8 cellular contexts compared by ENCODE assay signal in genomic region chr16:88569985-88570690, GRCh38. TPM values are rescaled to one million over a fixed set of nuclear protein-coding genes. Genes with fewer than 3 reads are reported as not detected.
DNase-seq lines count a peak whose midpoint lies in the region; TF ChIP-seq lines count a peak whose summit lies in the region.

TSS of gene ZC3H18 (plus strand) at chr16:88570403. CDS start at chr16:88577124, 6,721 bp downstream.

- H3K27me3 ChIP-seq in SJSA1 (replicated peaks) = no peaks in the 10 kb centered on the region
- no peaks in the 10 kb centered on the region for H3K27me3 ChIP-seq in neuron (ENCODE audit: insufficient read depth, low read length)

- H2AFZ ChIP-seq in neuron (ENCODE audit: low read depth, low read length) = peak within 1 kb of the TSS; percentile 83

- peak; percentile 88 for DNase-seq in MV-4-11 (lab: John Stamatoyannopoulos, UW)
- peak; percentile 94 to 95 for DNase-seq in SJSA1 (ENCODE audit: low read depth in 1 of 2, low spot score in 2 of 2)
- DNase-seq in activated naive CD4-positive, alpha-beta T cell (lab: John Stamatoyannopoulos, UW) = peak; percentile 94 to 98 (median 97)
- peak; percentile 88 for DNase-seq in foreskin melanocyte
- DNase-seq in stromal cell of bone marrow (ENCODE audit: low read depth) = peak; percentile 92

- POLR2A ChIA-PET in HEK293 (lab: Yijun Ruan, JAX) = interaction anchor here (0.6 to 1.4 kb wide), 18 partner anchors 9 to 619 kb away, joined by 3 to 9 read pairs (median 4); partner anchors contain the start of genes BANP and MVD

- H3K36me3 ChIP-seq in ES-I3 (ENCODE audit: insufficient read depth, low read length) (no peaks in the 10 kb centered on the region), HEK293 (ENCODE audit: control insufficient read depth in 2 of 2, insufficient read depth in 1 of 2, low read length in 2 of 2) (peaks cover 12 to 30% of the 10 kb centered on the region in 2 experiments; a peak in 2 of 3 replicates), SJSA1 (peaks cover 28% of the 10 kb centered on the region), neuron (ENCODE audit: insufficient read depth, low read length) (peaks cover 25% of the 10 kb centered on the region)

- H3K4me3 ChIP-seq in HEK293 (ENCODE audit: low read depth, low read length) (peak within 1 kb of the TSS; percentile 97), SJSA1 (peak within 1 kb of the TSS; percentile 81), neuron (ENCODE audit: low read length) (peak within 1 kb of the TSS; percentile 95)

- no peak for TF ChIP-seq CTCF in HEK293 (tag by site-specific recombination; IDR thresholded peaks at IDR 0.05)

- H3K27ac ChIP-seq in HEK293 (ENCODE audit: extremely low read depth, low read depth, low read length) (peak within 1 kb of the TSS; percentile 59), SJSA1 (peak within 1 kb of the TSS; percentile 46; the same call in 1 of the 2 replicates)

- CTCF ChIA-PET in HEK293 (lab: Yijun Ruan, JAX) = interaction anchor here (0.6 to 1.2 kb wide), 5 partner anchors 9 to 128 kb away, joined by 3 to 5 read pairs (median 3); no protein-coding TSS in a partner anchor

- H3K9me3 ChIP-seq in ES-I3 (ENCODE audit: control insufficient read depth, insufficient read depth, low read length) = no peaks in the 10 kb centered on the region
- H3K9me3 ChIP-seq in HEK293 (ENCODE audit: control insufficient read depth, insufficient read depth, low read depth, low read length) = no peaks in the 10 kb centered on the region
- no peaks in the 10 kb centered on the region for H3K9me3 ChIP-seq in SJSA1 (replicated peaks)
- H3K9me3 ChIP-seq in neuron (ENCODE audit: low read length) = no peaks in the 10 kb centered on the region

- H3K9ac ChIP-seq in ES-I3 (ENCODE audit: low read depth, low read length) = peak within 1 kb of the TSS; percentile 97

- H3K4me1 ChIP-seq in ES-I3 (ENCODE audit: insufficient read depth, low read length) = peaks cover 6% of the 10 kb centered on the region
- H3K4me1 ChIP-seq in HEK293 (ENCODE audit: control insufficient read depth, insufficient read depth, low read length) = peaks cover 3% of the 10 kb centered on the region; the same call in 1 of the 2 replicates
- H3K4me1 ChIP-seq in SJSA1 (replicated peaks) = peaks cover 15% of the 10 kb centered on the region
- peaks cover 29% of the 10 kb centered on the region for H3K4me1 ChIP-seq in neuron (ENCODE audit: insufficient read depth, low read length)

TF ChIP-seq in HEK293, 187 proteins besides CTCF, POLR2A, EP300 and RAD21 (continues in another document):
- TF ChIP-seq EGR2 (tag by site-specific recombination; IDR thresholded peaks at IDR 0.05; ENCODE audit: low read depth) (peak; percentile 75), ZBTB11 (tag by site-specific recombination; conservative IDR thresholded peaks at IDR 0.05; ENCODE audit: low read depth) (peak; percentile 88), KLF10 (tag by site-specific recombination; IDR thresholded peaks at IDR 0.05) (peak; percentile 88), ZNF18 (tag by site-specific recombination; IDR thresholded peaks at IDR 0.05) (no peak), ZNF645 (tag by site-specific recombination; IDR thresholded peaks at IDR 0.05) (no peak), ZNF449 (tag by site-specific recombination; IDR thresholded peaks at IDR 0.05) (0 out of 2 replicates have a peak, but pooled peaks have one; percentile 10), INSM2 (tag by site-specific recombination; IDR thresholded peaks at IDR 0.05) (peak; percentile 33; the same call in 1 of the 2 replicates), SP7 (tag by site-specific recombination; IDR thresholded peaks at IDR 0.05) (peak; percentile 58), YY2 (tag by site-specific recombination; IDR thresholded peaks at IDR 0.05) (peak; percentile 97), BCL11B (tag by site-specific recombination; IDR thresholded peaks at IDR 0.05; ENCODE audit: low read depth) (peak; percentile 23; the same call in 1 of the 2 replicates), ZNF341 (tag by site-specific recombination; IDR thresholded peaks at IDR 0.05; ENCODE audit: low read depth) (0 out of 2 replicates have a peak, but pooled peaks have one; percentile 14), ZNF16 (tag by site-specific recombination; IDR thresholded peaks at IDR 0.05; ENCODE audit: low read depth) (no peak), GLIS1 (tag by site-specific recombination; IDR thresholded peaks at IDR 0.05) (peak; percentile 47; the same call in 1 of the 2 replicates), ZSCAN18 (tag by site-specific recombination; IDR thresholded peaks at IDR 0.05) (no peak)

RNA-seq across cellular contexts. Expression of gene ZC3H18, which starts in this region (rescaled TPM):
- 14.6 and 18.2 TPM in 2 replicates for total RNA-seq in SJSA1 (2014; rRNA removed; shearing (Covaris generic))

Comparison
In these comparisons a context has a peak if more than half of its experiments do, and no peak if none do; other contexts are left out.
1. Peak in every context shown above with its lines: DNase-seq, H3K4me3 ChIP-seq and H3K27ac ChIP-seq.